1 cellular context compared by ENCODE assay signal in genomic region chr14:51879170-51879569, GRCh38.
TF ChIP-seq lines count a peak whose summit lies in the region.

No MANE protein-coding gene starts in this region.

TF ChIP-seq in GM12878, 131 proteins besides CTCF, POLR2A, EP300 and RAD21 (continued from another document):
- TF ChIP-seq KAT2A (conservative IDR thresholded peaks at IDR 0.05; ENCODE audit: control insufficient read depth, low read depth, low read length) (no peak), MTA2 (IDR thresholded peaks at IDR 0.05; ENCODE audit: low read depth) (peak; percentile 41; the same call in 1 of the 2 replicates), MEF2A (IDR thresholded peaks at IDR 0.05; ENCODE audit: insufficient read depth, low read depth, low read length) (peak; percentile 49; the same call in 1 of the 2 replicates), SKIL (IDR thresholded peaks at IDR 0.05; ENCODE audit: low read depth, poor library complexity, severe bottlenecking) (peak; percentile 10), POLR2AphosphoS2 (IDR thresholded peaks at IDR 0.05; ENCODE audit: low read depth, low read length) (no peak), ZBTB11 (CRISPR knock-in tag; IDR thresholded peaks at IDR 0.05) (no peak), RUNX3 (IDR thresholded peaks at IDR 0.05; ENCODE audit: low read length) (peak; percentile 57; the same call in 1 of the 2 replicates), CEBPB (IDR thresholded peaks at IDR 0.05; ENCODE audit: borderline replicate concordance in 1 of 2, low read depth in 2 of 2, low read length in 2 of 2) (no peak), MEF2B (IDR thresholded peaks at IDR 0.05; ENCODE audit: partially characterized antibody, poor library complexity, severe bottlenecking) (peak; percentile 63), RELB (IDR thresholded peaks at IDR 0.05; ENCODE audit: low read depth) (peak; percentile 54), IKZF1 (conservative IDR thresholded peaks at IDR 0.05) (peak; percentile 30; the same call in 1 of the 2 replicates), PRDM15 (CRISPR knock-in tag; IDR thresholded peaks at IDR 0.05) (no peak), ATF2 (IDR thresholded peaks at IDR 0.05; ENCODE audit: low read length) (peak; percentile 43; the same call in 1 of the 2 replicates), ZNF217 (IDR thresholded peaks at IDR 0.05) (peak; percentile 85; the same call in 1 of the 2 replicates), EZH2 (IDR thresholded peaks at IDR 0.05; ENCODE audit: borderline replicate concordance, control insufficient read depth, low read depth, low read length) (no peak), BRCA1 (IDR thresholded peaks at IDR 0.05; ENCODE audit: low read depth, low read length) (no peak), IKZF2 (IDR thresholded peaks at IDR 0.05) (peak; percentile 38 to 42; a peak in 2 of 4 replicates), ATF7 (IDR thresholded peaks at IDR 0.05; ENCODE audit: low read depth) (peak; percentile 90), SMARCA5 (IDR thresholded peaks at IDR 0.05) (0 out of 2 replicates have a peak, but pooled peaks have one; percentile 41)
